In the genomic region with DNA sequence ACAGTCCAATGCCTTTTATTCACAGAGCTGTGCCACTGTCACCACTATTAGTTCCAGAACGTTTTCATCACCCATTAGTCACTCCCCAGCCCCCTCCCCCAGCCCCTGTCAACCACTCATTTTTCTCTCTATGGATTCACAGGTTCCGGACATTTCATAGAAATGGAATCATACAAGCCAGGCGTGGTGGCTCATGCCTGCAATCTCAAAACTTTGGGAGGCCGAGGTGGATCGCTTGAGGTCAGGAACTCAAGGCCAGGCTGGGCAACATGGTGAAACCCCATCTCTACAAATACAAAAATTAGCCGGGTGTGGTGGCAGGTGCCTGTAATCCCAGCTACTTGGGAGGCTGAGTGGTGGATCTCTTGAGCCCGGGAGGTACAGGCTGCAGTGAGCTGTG, we compare ENCODE assay signal across 1 cellular context.
TF ChIP-seq lines count a peak whose summit lies in the region.

No MANE protein-coding gene starts in this region.

TF ChIP-seq in endothelial cell of umbilical vein, 7 proteins besides CTCF, POLR2A, EP300 and RAD21:
- no peak for TF ChIP-seq JUN (IDR thresholded peaks at IDR 0.05; ENCODE audit: borderline replicate concordance, insufficient read depth, insufficient read length, low read depth)
- TF ChIP-seq MAX (IDR thresholded peaks at IDR 0.05; ENCODE audit: insufficient read depth, insufficient read length), result no peak
- TF ChIP-seq GATA2 (IDR thresholded peaks at IDR 0.05; ENCODE audit: insufficient read depth, insufficient read length, low read depth, low read length), result no peak
- TF ChIP-seq POLR2AphosphoS5 (IDR thresholded peaks at IDR 0.05; ENCODE audit: insufficient read depth, low read depth, low read length), result no peak
- TF ChIP-seq MYC (IDR thresholded peaks at IDR 0.05; ENCODE audit: low read depth, low read length), result no peak
- TF ChIP-seq EZH2 (IDR thresholded peaks at IDR 0.05; ENCODE audit: borderline replicate concordance, low read depth, low read length, severe bottlenecking), result no peak
- no peak for TF ChIP-seq FOS (IDR thresholded peaks at IDR 0.05; ENCODE audit: borderline replicate concordance, insufficient read depth, low read length)
